28 cellular contexts compared by ENCODE assay signal in the genomic region with DNA sequence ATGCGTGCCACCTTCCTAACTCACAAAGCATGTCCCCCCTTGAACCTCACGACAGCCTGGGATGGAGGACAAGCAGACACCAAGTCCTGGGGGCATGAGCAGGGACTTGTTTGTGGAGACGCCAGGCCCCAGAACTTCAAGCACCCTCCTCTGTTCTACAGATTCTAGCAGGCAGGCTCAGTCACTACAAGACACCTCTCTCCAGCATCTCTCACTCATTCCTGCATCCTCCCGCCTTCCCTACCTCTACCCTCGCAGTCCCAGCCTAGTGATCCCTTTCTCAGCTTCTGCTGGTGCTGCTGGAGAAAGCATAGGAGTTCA. TPM values are rescaled to one million over a fixed set of nuclear protein-coding genes. Genes with fewer than 3 reads are reported as not detected.
DNase-seq lines count a peak whose midpoint lies in the region; ATAC-seq and TF ChIP-seq lines count a peak whose summit lies in the region.
"Had no signal": no experiment of that assay in that cellular context is flagged by ENCODE, and none has a peak within 500 bp of the region (broad histone marks: within the 10 kb centered on the region; RNA-seq: fewer than 3 reads in every experiment).

No MANE protein-coding gene starts in this region.

- ATAC-seq in right lobe of liver, result no peak
- no peak for ATAC-seq in activated CD8-positive, alpha-beta memory T cell treated with anti-CD3 and anti-CD28 coated beads, Interleukin-2, amount 10 ng/mL, durations not matched to agents 7 days and 5 days
- ATAC-seq: left lung, mucosa of descending colon, right cardiac atrium had no signal

- DNase-seq in SJSA1 (ENCODE audit: low read depth in 1 of 2, low spot score in 2 of 2) (no peak), right lobe of liver (no peak), retina (peak; percentile 15), midbrain (lab: John Stamatoyannopoulos, UW) (no peak), nucleus accumbens (lab: John Stamatoyannopoulos, UW) (no peak)
- no peak for DNase-seq in activated CD8-positive, alpha-beta memory T cell treated with anti-CD3 and anti-CD28 coated beads, Interleukin-2, amount 50 U/mL, for 48 hours
- DNase-seq in activated CD8-positive, alpha-beta memory T cell treated with anti-CD3 and anti-CD28 coated beads, Interleukin-2, amount 10 ng/mL, durations not matched to agents 7 days and 5 days, result no peak
- DNase-seq: activated CD4-positive, CD25-positive, alpha-beta regulatory T cell treated with anti-CD3 and anti-CD28 coated beads, Interleukin-2, amount 50 U/mL, for 72 hours; activated CD8-positive, alpha-beta memory T cell treated with anti-CD3 and anti-CD28 coated beads for 24 hours; activated naive CD4-positive, alpha-beta T cell treated with anti-CD3 and anti-CD28 coated beads, Interleukin-2, amount 10 ng/mL, durations not matched to agents 7 days and 5 days; activated T-cell treated with anti-CD3 and anti-CD28 coated beads, Interleukin-2, amount 50 U/mL, for 48 hours; CD4-positive, CD25-positive, alpha-beta regulatory T cell; central memory CD4-positive, alpha-beta T cell; DMS153; dorsolateral prefrontal cortex; foreskin fibroblast; GOT3; immature natural killer cell; left lung; mucosa of descending colon; NCI-H1105 treated with DMSO at 0.1 percent for 48 hours; NCI-H524; T1000 had no signal

- H3K27ac Mint-ChIP-seq in activated CD8-positive, alpha-beta memory T cell treated with anti-CD3 and anti-CD28 coated beads, Interleukin-2, amount 10 ng/mL, durations not matched to agents 7 days and 5 days, result no peak overlapping the region
- H3K27ac Mint-ChIP-seq: activated naive CD4-positive, alpha-beta T cell treated with anti-CD3 and anti-CD28 coated beads, Interleukin-2, amount 10 ng/mL, durations not matched to agents 7 days and 5 days; CD4-positive, CD25-positive, alpha-beta regulatory T cell; immature natural killer cell had no signal

- no peak overlapping the region for H3K4me3 Mint-ChIP-seq in activated CD8-positive, alpha-beta memory T cell treated with anti-CD3 and anti-CD28 coated beads, Interleukin-2, amount 10 ng/mL, durations not matched to agents 7 days and 5 days
- H3K4me3 Mint-ChIP-seq: activated naive CD4-positive, alpha-beta T cell treated with anti-CD3 and anti-CD28 coated beads, Interleukin-2, amount 10 ng/mL, durations not matched to agents 7 days and 5 days; immature natural killer cell had no signal

- no peak overlapping the region for H3K27ac ChIP-seq in BLaER1 treated with 17β-estradiol and CSF1 and Interleukin-3, amounts not matched to agents 10 nM and 100 nM
- H3K27ac ChIP-seq in SJSA1 (peak overlapping the region; percentile 88), right lobe of liver (peak overlapping the region in 2 of 3 donors; percentile 62 to 65)
- H3K27ac ChIP-seq: left lung, neutrophil had no signal

- intact Hi-C loops in right lobe of liver (cut with DNase I), result no loop called here

- TF ChIP-seq POLR2A in right lobe of liver (IDR thresholded peaks at IDR 0.05), result no peak

- no peak for TF ChIP-seq CTCF in right lobe of liver (IDR thresholded peaks at IDR 0.05)

- H3K4me3 ChIP-seq in BLaER1 treated with 17β-estradiol and CSF1 and Interleukin-3, amounts not matched to agents 10 nM and 100 nM, result no peak overlapping the region
- H3K4me3 ChIP-seq in SJSA1 (no peak overlapping the region), right lobe of liver (no peak overlapping the region)
- H3K4me3 ChIP-seq: left lung, mucosa of descending colon had no signal

- WGBS in right lobe of liver (ENCODE audit: insufficient coverage, low coverage, low lambda C conversion rate, missing lambda C conversion rate), result 90% methylated on average over 5 of the region's 5 CpGs

- peaks cover 0 to 23% (median 0%) of the 10 kb centered on the region in 11 experiments; a peak in 7 of 22 replicates for H4K20me1 ChIP-seq in BLaER1 treated with 17β-estradiol and CSF1 and Interleukin-3, amounts not matched to agents 10 nM and 100 nM

- H3K4me1 Mint-ChIP-seq in activated CD8-positive, alpha-beta memory T cell treated with anti-CD3 and anti-CD28 coated beads, Interleukin-2, amount 10 ng/mL, durations not matched to agents 7 days and 5 days, result peaks cover 20% of the 10 kb centered on the region

- H3K9me3 ChIP-seq in BLaER1 treated with 17β-estradiol and CSF1 and Interleukin-3, amounts not matched to agents 10 nM and 100 nM (replicated peaks in 1 of 11), result no peaks in the 10 kb centered on the region
- H3K9me3 ChIP-seq in SJSA1 (replicated peaks), result peaks cover 5% of the 10 kb centered on the region; the same call in 1 of the 2 replicates
- H3K9me3 ChIP-seq in right lobe of liver, result no peaks in the 10 kb centered on the region
- H3K9me3 ChIP-seq: left lung, mucosa of descending colon, neutrophil had no signal

- no peaks in the 10 kb centered on the region for H3K36me3 ChIP-seq in BLaER1 treated with 17β-estradiol and CSF1 and Interleukin-3, amounts not matched to agents 10 nM and 100 nM
- H3K36me3 ChIP-seq in SJSA1 (peaks cover 18% of the 10 kb centered on the region), right lobe of liver (no peaks in the 10 kb centered on the region)
- H3K36me3 ChIP-seq: left lung, neutrophil had no signal

- peaks cover 21 to 37% (median 29%) of the 10 kb centered on the region in 10 experiments for H3K4me1 ChIP-seq in BLaER1 treated with 17β-estradiol and CSF1 and Interleukin-3, amounts not matched to agents 10 nM and 100 nM
- H3K4me1 ChIP-seq in SJSA1 (replicated peaks) (peaks cover 80% of the 10 kb centered on the region), right lobe of liver (peaks cover 0 to 36% (median 11%) of the 10 kb centered on the region in 4 donors)

- H3K27me3 ChIP-seq in BLaER1 treated with 17β-estradiol and CSF1 and Interleukin-3, amounts not matched to agents 10 nM and 100 nM, result no peaks in the 10 kb centered on the region; a peak in 1 of 22 replicates
- H3K27me3 ChIP-seq in SJSA1 (replicated peaks) (no peaks in the 10 kb centered on the region), right lobe of liver (no peaks in the 10 kb centered on the region)
- H3K27me3 ChIP-seq: dorsolateral prefrontal cortex had no signal

- CTCF ChIA-PET in activated CD8-positive, alpha-beta memory T cell treated with anti-CD3 and anti-CD28 coated beads, Interleukin-2, amount 10 ng/mL, durations not matched to agents 7 days and 5 days (lab: Charles Lee), result interaction anchor here (1.0 kb wide), 1 partner anchor 18 kb away, joined by 3 read pairs; no protein-coding TSS in a partner anchor

- H3K9me3 Mint-ChIP-seq in activated CD8-positive, alpha-beta memory T cell treated with anti-CD3 and anti-CD28 coated beads, Interleukin-2, amount 10 ng/mL, durations not matched to agents 7 days and 5 days (ENCODE audit: low read depth), result no peaks in the 10 kb centered on the region
- H3K9me3 Mint-ChIP-seq: activated naive CD4-positive, alpha-beta T cell treated with anti-CD3 and anti-CD28 coated beads, Interleukin-2, amount 10 ng/mL, durations not matched to agents 7 days and 5 days; CD4-positive, CD25-positive, alpha-beta regulatory T cell; IgD-negative memory B cell; immature natural killer cell had no signal

- peaks cover 29% of the 10 kb centered on the region for H3K27me3 Mint-ChIP-seq in activated CD8-positive, alpha-beta memory T cell treated with anti-CD3 and anti-CD28 coated beads, Interleukin-2, amount 10 ng/mL, durations not matched to agents 7 days and 5 days

- peak overlapping the region in 9 of 11 experiments; percentile 92 to 99 (median 97); a peak in 7 of 22 replicates for H3K4me2 ChIP-seq in BLaER1 treated with 17β-estradiol and CSF1 and Interleukin-3, amounts not matched to agents 10 nM and 100 nM

- H3K36me3 Mint-ChIP-seq in activated CD8-positive, alpha-beta memory T cell treated with anti-CD3 and anti-CD28 coated beads, Interleukin-2, amount 10 ng/mL, durations not matched to agents 7 days and 5 days, result no peaks in the 10 kb centered on the region
- H3K36me3 Mint-ChIP-seq: activated naive CD4-positive, alpha-beta T cell treated with anti-CD3 and anti-CD28 coated beads, Interleukin-2, amount 10 ng/mL, durations not matched to agents 7 days and 5 days; IgD-negative memory B cell; immature natural killer cell had no signal

- no peak overlapping the region for H3K9ac ChIP-seq in BLaER1 treated with 17β-estradiol and CSF1 and Interleukin-3, amounts not matched to agents 10 nM and 100 nM

RNA-seq across cellular contexts. Expression of a gene that starts 3.7 kb away (rescaled TPM):
- total RNA-seq in SJSA1 (2014; rRNA removed; shearing (Covaris generic)), result 55.7 and 143 TPM in 2 replicates
- total RNA-seq in right lobe of liver, result 10 to 100 TPM in 1 of 6 experiments, 1 to 10 TPM in 5; 6.8 to 11.1 (median 9.3) TPM
- 1 to 10 TPM; 2.9 to 3.1 TPM for total RNA-seq in activated CD8-positive, alpha-beta memory T cell treated with anti-CD3 and anti-CD28 coated beads, Interleukin-2, amount 10 ng/mL, durations not matched to agents 7 days and 5 days

RNA-seq across cellular contexts. Expression of a gene that starts 37.4 kb away (rescaled TPM):
- 0.28 TPM in 1 of 2 replicates, not detected in the other for total RNA-seq in SJSA1 (2014; rRNA removed; shearing (Covaris generic))
- total RNA-seq in right lobe of liver, result not detected
- total RNA-seq in activated CD8-positive, alpha-beta memory T cell treated with anti-CD3 and anti-CD28 coated beads, Interleukin-2, amount 10 ng/mL, durations not matched to agents 7 days and 5 days, result not detected
- total RNA-seq: CD4-positive, CD25-positive, alpha-beta regulatory T cell; G401 had no signal

Comparison
In these comparisons a context has a peak if more than half of its experiments do, and no peak if none do; other contexts are left out.
1. H3K27ac ChIP-seq: peak in SJSA1 (single experiment) and right lobe of liver (2 of 3); none in BLaER1 treated with 17β-estradiol and CSF1 and Interleukin-3, amounts not matched to agents 10 nM and 100 nM (0 of 11).